25 cellular contexts compared by ENCODE assay signal in the genomic region with DNA sequence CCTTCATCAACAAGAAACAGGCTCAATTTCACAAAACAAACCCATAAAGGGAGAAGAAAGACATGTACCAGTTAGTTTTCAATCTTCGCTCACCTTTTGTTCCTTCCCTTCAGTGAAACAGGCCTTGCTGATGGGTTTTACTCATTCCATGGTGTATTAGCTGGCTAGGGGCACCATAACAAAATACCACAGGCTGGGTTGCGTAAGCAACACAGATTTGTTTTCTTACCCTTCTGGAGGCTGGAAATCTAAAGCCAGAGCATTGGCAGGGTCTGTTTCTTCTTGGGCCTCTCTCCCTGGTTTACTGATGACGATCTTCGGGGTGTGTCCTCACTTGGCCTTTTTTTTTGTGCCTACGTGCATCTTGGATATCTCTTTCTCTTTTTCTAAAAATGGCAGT.
"Had no signal": no experiment of that assay in that cellular context is flagged by ENCODE, and none has a peak within 500 bp of the region (broad histone marks: within the 10 kb centered on the region; RNA-seq: fewer than 3 reads in every experiment).

No MANE protein-coding gene starts in this region.

- H3K4me3 ChIP-seq: colonic mucosa, esophagus squamous epithelium, heart right ventricle, lower lobe of right lung, mucosa of descending colon, neural progenitor cell, testis, tibial artery, upper lobe of left lung had no signal

- H3K27me3 ChIP-seq: colonic mucosa, esophagus squamous epithelium, heart right ventricle, neural progenitor cell, testis, tibial artery, upper lobe of left lung had no signal

- DNase-seq: colonic mucosa; effector CD8-positive, alpha-beta T cell; endodermal cell; esophagus squamous epithelium; foreskin melanocyte; glutamatergic neuron; heart right ventricle; hypothalamus; immature natural killer cell; left ventricle myocardium superior; lower lobe of right lung; mucosa of descending colon; naive B cell; stimulated activated CD4-positive, alpha-beta T cell treated with anti-CD3 and anti-CD28 coated beads, Interleukin-2, amount 100 ng/mL, for 24 hours; stimulated activated CD4-positive, alpha-beta T cell treated with anti-CD3 and anti-CD28 coated beads, Interleukin-4, amount 100 ng/mL, for 24 hours; stimulated activated naive CD8-positive, alpha-beta T cell treated with anti-CD3 and anti-CD28 coated beads, Interleukin-15, Interleukin-2, amounts not matched to agents 100 U/mL and 50 U/mL, for 24 hours; substantia nigra; testis; tibial artery; upper lobe of left lung had no signal

- H2AFZ ChIP-seq: neural progenitor cell had no signal

- H3K9ac ChIP-seq: neural progenitor cell had no signal

- H3K27ac ChIP-seq: colonic mucosa, epithelial cell of prostate, esophagus squamous epithelium, heart right ventricle, lower lobe of right lung, neural progenitor cell, testis, tibial artery, upper lobe of left lung had no signal

- ATAC-seq: heart right ventricle; left ventricle myocardium superior; lower lobe of right lung; mucosa of descending colon; natural killer cell treated with Interleukin-12 subunit alpha and Interleukin-12 subunit beta and Interleukin-15 and Interleukin-18, amount 100 ng/mL, for 72 hours; sciatic nerve; stimulated activated memory B cell treated with anti-CD40 and anti-IgM and Interleukin-4, amounts not matched to agents 10 μg/mL and 1 μg/mL and 100 μg/mL, for 72 hours; stimulated activated naive CD8-positive, alpha-beta T cell treated with anti-CD3 and anti-CD28 coated beads, Interleukin-15, Interleukin-2, amounts not matched to agents 100 U/mL and 50 U/mL, for 24 hours had no signal

- H3K9me3 ChIP-seq: colonic mucosa, esophagus squamous epithelium, lower lobe of right lung, mucosa of descending colon, testis, tibial artery, upper lobe of left lung had no signal

- H3K36me3 ChIP-seq: colonic mucosa, esophagus squamous epithelium, heart right ventricle, lower lobe of right lung, neural progenitor cell, tibial artery, upper lobe of left lung had no signal

- H3K4me2 ChIP-seq: neural progenitor cell had no signal

- H3K4me1 ChIP-seq: colonic mucosa, esophagus squamous epithelium, heart right ventricle, lower lobe of right lung, testis, tibial artery, upper lobe of left lung had no signal
